ENCODE assay signal across 13 cellular contexts in the genomic region with DNA sequence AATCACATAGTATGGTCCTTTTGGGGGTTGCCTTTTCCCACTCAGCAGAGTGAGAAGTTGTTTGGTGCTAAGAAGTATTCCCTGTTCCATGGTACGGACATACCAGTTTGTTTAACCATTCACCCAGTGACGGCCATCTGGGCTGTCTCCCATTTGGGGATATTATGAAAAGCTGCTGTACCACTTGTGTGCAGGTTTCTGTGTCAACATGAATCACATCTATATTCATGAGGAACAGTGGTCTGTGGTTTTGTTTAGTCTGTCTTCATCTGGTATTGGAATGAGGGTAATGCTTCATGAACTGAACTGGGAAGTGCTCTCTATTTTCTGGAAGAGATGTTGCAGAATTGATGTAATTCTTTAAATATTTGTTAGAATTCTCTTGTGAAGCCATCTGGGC.
DNase-seq lines count a peak whose midpoint lies in the region; ATAC-seq and TF ChIP-seq lines count a peak whose summit lies in the region.
"Had no signal": no experiment of that assay in that cellular context is flagged by ENCODE, and none has a peak within 500 bp of the region (broad histone marks: within the 10 kb centered on the region; RNA-seq: fewer than 3 reads in every experiment).

No MANE protein-coding gene starts in this region.

- H3K4me3 ChIP-seq in choroid plexus epithelial cell (ENCODE audit: low read depth, low read length): no peak overlapping the region
- H3K4me3 ChIP-seq: ascending aorta, sigmoid colon had no signal

- peak overlapping the region; percentile 13 for H3K27ac Mint-ChIP-seq in osteocyte (ENCODE audit: unreplicated experiment)

- DNase-seq in Daoy (ENCODE audit: low read depth): peak; percentile 74
- peak; percentile 67 for DNase-seq in M059J (ENCODE audit: low read depth)
- DNase-seq in choroid plexus epithelial cell (ENCODE audit: low read depth): peak; percentile 34
- DNase-seq in osteocyte (ENCODE audit: extremely low spot score, unreplicated experiment): no peak
- no peak for DNase-seq in occipital lobe (lab: John Stamatoyannopoulos, UW)
- no peak for DNase-seq in H4 (ENCODE audit: low spot score)
- DNase-seq: DMS79 treated with DMSO at 0.1 percent for 48 hours, Kasumi-1, NCI-H446 treated with DMSO at 0.1 percent for 48 hours, sigmoid colon had no signal

- H3K4me1 Mint-ChIP-seq in osteocyte (ENCODE audit: unreplicated experiment): peaks cover 16% of the 10 kb centered on the region

- TF ChIP-seq CTCF in choroid plexus epithelial cell (conservative IDR thresholded peaks at IDR 0.05; ENCODE audit: low read depth, low read length) (no peak), osteocyte (IDR thresholded peaks at IDR 0.05) (no peak)

- ATAC-seq in HG02870 (IDR thresholded peaks at IDR 0.05; ENCODE audit: unreplicated experiment): no peak
- ATAC-seq: Right ventricle myocardium inferior had no signal

- H3K36me3 Mint-ChIP-seq in osteocyte (ENCODE audit: unreplicated experiment): peaks cover 3% of the 10 kb centered on the region

- peaks cover 10% of the 10 kb centered on the region for H3K9me3 Mint-ChIP-seq in osteocyte (ENCODE audit: unreplicated experiment)

- H3K27me3 Mint-ChIP-seq in osteocyte (ENCODE audit: unreplicated experiment): no peaks in the 10 kb centered on the region

- no peak overlapping the region for H3K4me3 Mint-ChIP-seq in osteocyte (ENCODE audit: unreplicated experiment)

Comparison
In these comparisons a context has a peak if more than half of its experiments do, and no peak if none do; other contexts are left out.
1. DNase-seq: peak in Daoy (single experiment), M059J (single experiment) and choroid plexus epithelial cell (single experiment); none in osteocyte (single experiment), occipital lobe (single experiment) and H4 (single experiment).